16 cellular contexts compared by ENCODE assay signal in genomic region chr9:120306561-120306960, GRCh38.
DNase-seq lines count a peak whose midpoint lies in the region; ATAC-seq and TF ChIP-seq lines count a peak whose summit lies in the region.
"Had no signal": no experiment of that assay in that cellular context is flagged by ENCODE, and none has a peak within 500 bp of the region (broad histone marks: within the 10 kb centered on the region; RNA-seq: fewer than 3 reads in every experiment).

No MANE protein-coding gene starts in this region.

- H3K27me3 Mint-ChIP-seq in activated T-helper 1 cell treated with anti-CD3 and anti-CD28 coated beads, Interleukin-12 subunit alpha, Interleukin-12 subunit beta, Interleukin-2, Interleukin-4 antibody, amounts not matched to agents 30 ng/mL and 10 ng/mL and 1 ng/mL, durations not matched to agents 14 hours and 24 hours and 36 hours (ENCODE audit: insufficient read depth) = peaks cover 5% of the 10 kb centered on the region

- TF ChIP-seq CTCF in esophagus muscularis mucosa (IDR thresholded peaks at IDR 0.05) = no peak

- ATAC-seq in HG02642 (IDR thresholded peaks at IDR 0.05; ENCODE audit: poor library complexity, unreplicated experiment) (no peak), HG02870 (IDR thresholded peaks at IDR 0.05; ENCODE audit: unreplicated experiment) (no peak)
- ATAC-seq: GM23338 had no signal

- no peaks in the 10 kb centered on the region for H3K9me3 Mint-ChIP-seq in activated T-helper 1 cell treated with anti-CD3 and anti-CD28 coated beads, Interleukin-12 subunit alpha, Interleukin-12 subunit beta, Interleukin-2, Interleukin-4 antibody, amounts not matched to agents 30 ng/mL and 10 ng/mL and 1 ng/mL, durations not matched to agents 14 hours and 24 hours and 36 hours
- H3K9me3 Mint-ChIP-seq: HFFc6 had no signal

- no peak overlapping the region for H3K4me3 ChIP-seq in Karpas-422 (ENCODE audit: low read length)
- no peak overlapping the region for H3K4me3 ChIP-seq in esophagus muscularis mucosa
- H3K4me3 ChIP-seq: GM23338, HAP-1 had no signal

- no peaks in the 10 kb centered on the region for H3K36me3 Mint-ChIP-seq in activated T-helper 1 cell treated with anti-CD3 and anti-CD28 coated beads, Interleukin-12 subunit alpha, Interleukin-12 subunit beta, Interleukin-2, Interleukin-4 antibody, amounts not matched to agents 30 ng/mL and 10 ng/mL and 1 ng/mL, durations not matched to agents 14 hours and 24 hours and 36 hours (ENCODE audit: low read depth)
- H3K36me3 Mint-ChIP-seq: CD4-positive, alpha-beta memory T cell had no signal

- no peaks in the 10 kb centered on the region for H3K9me3 ChIP-seq in Karpas-422 (ENCODE audit: low read length)
- no peaks in the 10 kb centered on the region for H3K9me3 ChIP-seq in esophagus muscularis mucosa
- H3K9me3 ChIP-seq: HAP-1 had no signal

- no peaks in the 10 kb centered on the region for H4K20me1 ChIP-seq in Karpas-422 (ENCODE audit: insufficient read depth, low read depth, low read length)

- no peak overlapping the region for H2AFZ ChIP-seq in Karpas-422 (ENCODE audit: low read length)
- H2AFZ ChIP-seq: GM23338 had no signal

- H3K27ac Mint-ChIP-seq in activated T-helper 1 cell treated with anti-CD3 and anti-CD28 coated beads, Interleukin-12 subunit alpha, Interleukin-12 subunit beta, Interleukin-2, Interleukin-4 antibody, amounts not matched to agents 30 ng/mL and 10 ng/mL and 1 ng/mL, durations not matched to agents 14 hours and 24 hours and 36 hours = no peak overlapping the region
- H3K27ac Mint-ChIP-seq: CD4-positive, alpha-beta memory T cell; GM23338; HFFc6 had no signal

- no peaks in the 10 kb centered on the region for H3K79me2 ChIP-seq in Karpas-422 (ENCODE audit: low read length)

- H3K4me1 ChIP-seq in Karpas-422 (ENCODE audit: low read length) (no peaks in the 10 kb centered on the region), esophagus muscularis mucosa (no peaks in the 10 kb centered on the region)
- H3K4me1 ChIP-seq: HAP-1 had no signal

- no peak overlapping the region for H3K4me3 Mint-ChIP-seq in activated T-helper 1 cell treated with anti-CD3 and anti-CD28 coated beads, Interleukin-12 subunit alpha, Interleukin-12 subunit beta, Interleukin-2, Interleukin-4 antibody, amounts not matched to agents 30 ng/mL and 10 ng/mL and 1 ng/mL, durations not matched to agents 14 hours and 24 hours and 36 hours
- H3K4me3 Mint-ChIP-seq: CD4-positive, alpha-beta memory T cell; GM23338; HFFc6 had no signal

- H3K4me2 ChIP-seq in Karpas-422 (ENCODE audit: low read depth, low read length, poor library complexity, severe bottlenecking) = no peak overlapping the region
- H3K4me2 ChIP-seq: GM23338 had no signal

- DNase-seq in Karpas-422 = peak; percentile 22
- DNase-seq in esophagus muscularis mucosa (ENCODE audit: extremely low spot score) = peak; percentile 77
- peak; percentile 68 for DNase-seq in mesenteric fat pad (ENCODE audit: low spot score)
- no peak for DNase-seq in activated T-helper 1 cell treated with anti-CD3 and anti-CD28 coated beads, Interleukin-12 subunit alpha, Interleukin-12 subunit beta, Interleukin-2, Interleukin-4 antibody, amounts not matched to agents 30 ng/mL and 10 ng/mL and 1 ng/mL, durations not matched to agents 14 hours and 24 hours and 36 hours (ENCODE audit: low spot score)
- DNase-seq: C1 segment of cervical spinal cord; Calu3; CD4-positive, alpha-beta memory T cell; COR-L47; DMS53; DMS79 treated with DMSO at 0.1 percent for 48 hours; GF-D8; HFFc6 had no signal

- H3K36me3 ChIP-seq in Karpas-422 (ENCODE audit: insufficient read depth, low read length) (no peaks in the 10 kb centered on the region), esophagus muscularis mucosa (no peaks in the 10 kb centered on the region)
- H3K36me3 ChIP-seq: HAP-1 had no signal

- intact Hi-C loops in esophagus muscularis mucosa (cut with DNase I) = no loop called here
- intact Hi-C loops in activated T-helper 1 cell treated with anti-CD3 and anti-CD28 coated beads, Interleukin-12 subunit alpha, Interleukin-12 subunit beta, Interleukin-2, Interleukin-4 antibody, amounts not matched to agents 30 ng/mL and 10 ng/mL and 1 ng/mL, durations not matched to agents 14 hours and 24 hours and 36 hours (cut with micrococcal nuclease) = no loop called here

- 100% methylated on average over 2 of the region's 3 CpGs for WGBS in esophagus muscularis mucosa

- no peak for TF ChIP-seq POLR2A in esophagus muscularis mucosa (IDR thresholded peaks at IDR 0.05; ENCODE audit: low read depth)

- H3K27ac ChIP-seq in Karpas-422 (ENCODE audit: low read length) (no peak overlapping the region), esophagus muscularis mucosa (replicated peaks in 1 of 4) (no peak overlapping the region)

- H3K4me1 Mint-ChIP-seq in activated T-helper 1 cell treated with anti-CD3 and anti-CD28 coated beads, Interleukin-12 subunit alpha, Interleukin-12 subunit beta, Interleukin-2, Interleukin-4 antibody, amounts not matched to agents 30 ng/mL and 10 ng/mL and 1 ng/mL, durations not matched to agents 14 hours and 24 hours and 36 hours (ENCODE audit: low read depth) = no peaks in the 10 kb centered on the region
- H3K4me1 Mint-ChIP-seq: CD4-positive, alpha-beta memory T cell had no signal

- H3K9me2 ChIP-seq in Karpas-422 (replicated peaks; ENCODE audit: insufficient read depth, low read length) = no peaks in the 10 kb centered on the region

- no peak overlapping the region for H3K9ac ChIP-seq in Karpas-422 (ENCODE audit: low read length)

- H3K27me3 ChIP-seq in Karpas-422 (ENCODE audit: low read length) (peaks cover 3% of the 10 kb centered on the region; the same call in 1 of the 2 replicates), esophagus muscularis mucosa (peaks cover 0 to 4% (median 0%) of the 10 kb centered on the region in 4 donors)

- no peak for TF ChIP-seq EP300 in esophagus muscularis mucosa (IDR thresholded peaks at IDR 0.05)
